15 cellular contexts compared by ENCODE assay signal in genomic region chr1:162697140-162697895, GRCh38.
DNase-seq lines count a peak whose midpoint lies in the region; ATAC-seq and TF ChIP-seq lines count a peak whose summit lies in the region.
"Had no signal": no experiment of that assay in that cellular context is flagged by ENCODE, and none has a peak within 500 bp of the region (broad histone marks: within the 10 kb centered on the region; RNA-seq: fewer than 3 reads in every experiment).

No MANE protein-coding gene starts in this region.

- CTCF ChIA-PET in activated CD8-positive, alpha-beta T cell treated with anti-CD3 and anti-CD28 coated beads for 36 hours (lab: Charles Lee), result no interaction called here

- peaks cover 2 to 49% (median 40%) of the 10 kb centered on the region in 5 donors for H3K4me1 ChIP-seq in subcutaneous abdominal adipose tissue (ENCODE audit: control insufficient read depth in 5 of 5, insufficient read depth in 5 of 5, low read length in 5 of 5)

- no peaks in the 10 kb centered on the region for H3K4me1 Mint-ChIP-seq in activated CD8-positive, alpha-beta T cell treated with anti-CD3 and anti-CD28 coated beads for 36 hours (ENCODE audit: low read depth)
- H3K4me1 Mint-ChIP-seq in activated T-cell treated with anti-CD3 and anti-CD28 coated beads, Interleukin-2, amount 50 U/mL, for 24 hours (ENCODE audit: low read depth), result no peaks in the 10 kb centered on the region
- H3K4me1 Mint-ChIP-seq: natural killer cell had no signal

- intact Hi-C loops in activated CD8-positive, alpha-beta T cell treated with anti-CD3 and anti-CD28 coated beads for 36 hours (cut with micrococcal nuclease), result no loop called here

- peak; percentile 35 for DNase-seq in NCI-H526 treated with DMSO at 0.1 percent for 48 hours (lab: John Stamatoyannopoulos, UW)
- DNase-seq in NCI-H526 (lab: John Stamatoyannopoulos, UW), result no peak
- DNase-seq in activated CD8-positive, alpha-beta T cell treated with anti-CD3 and anti-CD28 coated beads for 36 hours, result no peak
- no peak for DNase-seq in activated T-cell treated with anti-CD3 and anti-CD28 coated beads, Interleukin-2, amount 50 U/mL, for 24 hours
- no peak for DNase-seq in activated CD8-positive, alpha-beta memory T cell treated with anti-CD3 and anti-CD28 coated beads, Interleukin-2, amount 50 U/mL, for 4 hours
- DNase-seq: cerebellar nuclear complex; GF-D8; natural killer cell; NCI-H1048; stimulated activated CD4-positive, alpha-beta T cell treated with anti-CD3 and anti-CD28 coated beads, Interleukin-4, amount 100 ng/mL, for 4 hours had no signal

- H3K27ac Mint-ChIP-seq in activated CD8-positive, alpha-beta T cell treated with anti-CD3 and anti-CD28 coated beads for 36 hours, result no peak overlapping the region
- no peak overlapping the region for H3K27ac Mint-ChIP-seq in activated T-cell treated with anti-CD3 and anti-CD28 coated beads, Interleukin-2, amount 50 U/mL, for 24 hours
- H3K27ac Mint-ChIP-seq: natural killer cell had no signal

- no peaks in the 10 kb centered on the region for H3K36me3 Mint-ChIP-seq in activated CD8-positive, alpha-beta T cell treated with anti-CD3 and anti-CD28 coated beads for 36 hours (ENCODE audit: low read depth)
- H3K36me3 Mint-ChIP-seq in activated T-cell treated with anti-CD3 and anti-CD28 coated beads, Interleukin-2, amount 50 U/mL, for 24 hours (ENCODE audit: low read depth), result no peaks in the 10 kb centered on the region
- H3K36me3 Mint-ChIP-seq: natural killer cell had no signal

- peaks cover 0 to 5% (median 0%) of the 10 kb centered on the region in 5 donors for H3K36me3 ChIP-seq in subcutaneous abdominal adipose tissue (ENCODE audit: control insufficient read depth in 5 of 5, insufficient read depth in 5 of 5, low read length in 5 of 5)
- H3K36me3 ChIP-seq: Peyer's patch had no signal

- H3K4me3 ChIP-seq in subcutaneous abdominal adipose tissue (ENCODE audit: low read depth in 1 of 5, low read length in 5 of 5), result no peak overlapping the region
- H3K4me3 ChIP-seq: Peyer's patch, testis had no signal

- H3K27me3 ChIP-seq in layer of hippocampus (ENCODE audit: control insufficient read depth, insufficient read depth, low read length) (no peaks in the 10 kb centered on the region), subcutaneous abdominal adipose tissue (ENCODE audit: control insufficient read depth in 5 of 5, insufficient read depth in 4 of 5, low read length in 5 of 5) (no peaks in the 10 kb centered on the region)
- H3K27me3 ChIP-seq: Peyer's patch, testis had no signal

- POLR2A ChIA-PET in activated CD8-positive, alpha-beta T cell treated with anti-CD3 and anti-CD28 coated beads for 36 hours (lab: Charles Lee), result no interaction called here

- peaks cover 4% of the 10 kb centered on the region for H3K27me3 Mint-ChIP-seq in activated CD8-positive, alpha-beta T cell treated with anti-CD3 and anti-CD28 coated beads for 36 hours
- H3K27me3 Mint-ChIP-seq in activated T-cell treated with anti-CD3 and anti-CD28 coated beads, Interleukin-2, amount 50 U/mL, for 24 hours, result peaks cover 2% of the 10 kb centered on the region

- H3K4me3 Mint-ChIP-seq in activated CD8-positive, alpha-beta T cell treated with anti-CD3 and anti-CD28 coated beads for 36 hours, result no peak overlapping the region
- H3K4me3 Mint-ChIP-seq in activated T-cell treated with anti-CD3 and anti-CD28 coated beads, Interleukin-2, amount 50 U/mL, for 24 hours, result no peak overlapping the region
- H3K4me3 Mint-ChIP-seq: natural killer cell had no signal

- no peaks in the 10 kb centered on the region for H3K9me3 Mint-ChIP-seq in activated CD8-positive, alpha-beta T cell treated with anti-CD3 and anti-CD28 coated beads for 36 hours
- H3K9me3 Mint-ChIP-seq in activated T-cell treated with anti-CD3 and anti-CD28 coated beads, Interleukin-2, amount 50 U/mL, for 24 hours, result no peaks in the 10 kb centered on the region
- H3K9me3 Mint-ChIP-seq: natural killer cell had no signal

- ATAC-seq in SK-N-SH treated with all-trans-retinoic acid at 6 μM for 48 hours, result no peak
- ATAC-seq in activated CD8-positive, alpha-beta T cell treated with anti-CD3 and anti-CD28 coated beads for 36 hours, result no peak
- ATAC-seq: natural killer cell had no signal

- TF ChIP-seq CTCF in activated CD8-positive, alpha-beta T cell treated with anti-CD3 and anti-CD28 coated beads for 36 hours (IDR thresholded peaks at IDR 0.05), result no peak

- H3K27ac ChIP-seq in layer of hippocampus (ENCODE audit: low read depth, low read length) (peak overlapping the region; percentile 27), subcutaneous abdominal adipose tissue (ENCODE audit: low read depth, low read length) (peak overlapping the region; percentile 82)

- H3K9me3 ChIP-seq in subcutaneous abdominal adipose tissue (ENCODE audit: control insufficient read depth in 5 of 5, low read length in 5 of 5), result no peaks in the 10 kb centered on the region
- H3K9me3 ChIP-seq: Peyer's patch, testis had no signal

- H3K9ac ChIP-seq in subcutaneous abdominal adipose tissue (ENCODE audit: low read length in 5 of 5), result peak overlapping the region in 2 of 5 donors; percentile 4 to 33

TF ChIP-seq in SK-N-SH treated with all-trans-retinoic acid at 6 μM for 48 hours, 23 proteins besides CTCF, POLR2A, EP300 and RAD21:
- 0 out of 2 replicates have a peak, but pooled peaks have one; percentile 37 for TF ChIP-seq ZNF70 (CRISPR knock-in tag; IDR thresholded peaks at IDR 0.05)
- TF ChIP-seq, protein P1, sequence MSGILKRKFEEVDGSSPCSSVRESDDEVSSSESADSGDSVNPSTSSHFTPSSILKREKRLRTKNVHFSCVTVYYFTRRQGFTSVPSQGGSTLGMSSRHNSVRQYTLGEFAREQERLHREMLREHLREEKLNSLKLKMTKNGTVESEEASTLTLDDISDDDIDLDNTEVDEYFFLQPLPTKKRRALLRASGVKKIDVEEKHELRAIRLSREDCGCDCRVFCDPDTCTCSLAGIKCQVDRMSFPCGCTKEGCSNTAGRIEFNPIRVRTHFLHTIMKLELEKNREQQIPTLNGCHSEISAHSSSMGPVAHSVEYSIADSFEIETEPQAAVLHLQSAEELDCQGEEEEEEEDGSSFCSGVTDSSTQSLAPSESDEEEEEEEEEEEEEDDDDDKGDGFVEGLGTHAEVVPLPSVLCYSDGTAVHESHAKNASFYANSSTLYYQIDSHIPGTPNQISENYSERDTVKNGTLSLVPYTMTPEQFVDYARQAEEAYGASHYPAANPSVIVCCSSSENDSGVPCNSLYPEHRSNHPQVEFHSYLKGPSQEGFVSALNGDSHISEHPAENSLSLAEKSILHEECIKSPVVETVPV (CRISPR knock-in tag; IDR thresholded peaks at IDR 0.05), result no peak
TF ChIP-seq in SK-N-SH treated with all-trans-retinoic acid at 6 μM for 48 hours: peak in this region for 1.
